In genomic region chr6:32187725-32188380, GRCh38 we compare ENCODE assay signal across 5 cellular contexts. TPM values are rescaled to one million over a fixed set of nuclear protein-coding genes. Genes with fewer than 3 reads are reported as not detected.
DNase-seq lines count a peak whose midpoint lies in the region; TF ChIP-seq lines count a peak whose summit lies in the region.
"Not testable (repeated sequence)": the region's sequence is repeated elsewhere in the genome, so short reads cannot be mapped to it uniquely, and the experiment has no call there.

No MANE protein-coding gene starts in this region.

- WGBS in prostate gland, result 56% methylated on average over 18 of the region's 18 CpGs

- not testable (repeated sequence) for H3K27me3 Mint-ChIP-seq in HFFc6 (ENCODE audit: insufficient read depth); activated CD4-positive, alpha-beta memory T cell treated with anti-CD3 and anti-CD28 coated beads, Interleukin-2, amount 10 ng/mL, durations not matched to agents 7 days and 5 days; chondrocyte (ENCODE audit: low read depth)

- TF ChIP-seq POLR2A in prostate gland (IDR thresholded peaks at IDR 0.05), result not testable (repeated sequence)

- peaks cover 19% of the 10 kb centered on the region for H3K36me3 ChIP-seq in iPS-18a (ENCODE audit: control insufficient read depth, low read depth, low read length)
- not testable (repeated sequence) for H3K36me3 ChIP-seq in prostate gland

- peaks cover 48% of the 10 kb centered on the region for H3K4me1 Mint-ChIP-seq in HFFc6 (ENCODE audit: low read depth)
- peaks cover 43% of the 10 kb centered on the region for H3K4me1 Mint-ChIP-seq in activated CD4-positive, alpha-beta memory T cell treated with anti-CD3 and anti-CD28 coated beads, Interleukin-2, amount 10 ng/mL, durations not matched to agents 7 days and 5 days
- peaks cover 62% of the 10 kb centered on the region for H3K4me1 Mint-ChIP-seq in chondrocyte (ENCODE audit: low read depth)

- H3K9me3 ChIP-seq in iPS-18a (ENCODE audit: control insufficient read depth, low read depth, low read length); prostate gland: not testable (repeated sequence)

- H3K9ac ChIP-seq in iPS-18a (ENCODE audit: low read length), result not testable (repeated sequence)

- H3K9me3 Mint-ChIP-seq in HFFc6; activated CD4-positive, alpha-beta memory T cell treated with anti-CD3 and anti-CD28 coated beads, Interleukin-2, amount 10 ng/mL, durations not matched to agents 7 days and 5 days; chondrocyte (ENCODE audit: low read depth): not testable (repeated sequence)

- H3K27me3 ChIP-seq in iPS-18a (ENCODE audit: control insufficient read depth, insufficient read depth, low read length); prostate gland (replicated peaks; ENCODE audit: insufficient read depth): not testable (repeated sequence)

- H3K27ac Mint-ChIP-seq in HFFc6 (peak overlapping the region; percentile 88), chondrocyte (ENCODE audit: unreplicated experiment) (peak overlapping the region; percentile 41)
- H3K27ac Mint-ChIP-seq in activated CD4-positive, alpha-beta memory T cell treated with anti-CD3 and anti-CD28 coated beads, Interleukin-2, amount 10 ng/mL, durations not matched to agents 7 days and 5 days, result peak overlapping the region; percentile 91

- DNase-seq in HFFc6; activated CD4-positive, alpha-beta memory T cell treated with anti-CD3 and anti-CD28 coated beads, Interleukin-2, amount 10 ng/mL, durations not matched to agents 7 days and 5 days; prostate gland (ENCODE audit: low spot score): not testable (repeated sequence)
- peak; percentile 53 for DNase-seq in chondrocyte (ENCODE audit: low spot score)

- intact Hi-C loops in prostate gland (cut with DNase I), result not testable (repeated sequence)

- not testable (repeated sequence) for TF ChIP-seq CTCF in HFFc6 (IDR thresholded peaks at IDR 0.05); chondrocyte (IDR thresholded peaks at IDR 0.05); prostate gland (IDR thresholded peaks at IDR 0.05)

- H3K36me3 Mint-ChIP-seq in HFFc6 (ENCODE audit: low read depth), result peaks cover 19% of the 10 kb centered on the region
- peaks cover 77% of the 10 kb centered on the region for H3K36me3 Mint-ChIP-seq in activated CD4-positive, alpha-beta memory T cell treated with anti-CD3 and anti-CD28 coated beads, Interleukin-2, amount 10 ng/mL, durations not matched to agents 7 days and 5 days (ENCODE audit: low read depth)
- not testable (repeated sequence) for H3K36me3 Mint-ChIP-seq in chondrocyte (ENCODE audit: low read depth)

- H3K4me1 ChIP-seq in iPS-18a (ENCODE audit: control insufficient read depth, low read depth, low read length), result peaks cover 20% of the 10 kb centered on the region
- not testable (repeated sequence) for H3K4me1 ChIP-seq in prostate gland (replicated peaks)

- H3K4me3 ChIP-seq in iPS-18a (ENCODE audit: low read length) (peak overlapping the region; percentile 77), prostate gland (peak overlapping the region in 1 of 2 donors; percentile 79)

- POLR2A ChIA-PET in activated CD4-positive, alpha-beta memory T cell treated with anti-CD3 and anti-CD28 coated beads, Interleukin-2, amount 10 ng/mL, durations not matched to agents 7 days and 5 days (lab: Charles Lee), result interaction anchor here (10.5 kb wide), 1 partner anchor 8 kb away, joined by 155 read pairs; the partner anchor contains the start of genes AGPAT1 and RNF5

- CTCF ChIA-PET in activated CD4-positive, alpha-beta memory T cell treated with anti-CD3 and anti-CD28 coated beads, Interleukin-2, amount 10 ng/mL, durations not matched to agents 7 days and 5 days (lab: Charles Lee), result interaction anchor here (0.5 kb wide), 1 partner anchor 1383 kb away, joined by 3 read pairs; no protein-coding TSS in a partner anchor

- H3K4me3 Mint-ChIP-seq in HFFc6, result peak overlapping the region; percentile 93
- peak overlapping the region; percentile 41 for H3K4me3 Mint-ChIP-seq in activated CD4-positive, alpha-beta memory T cell treated with anti-CD3 and anti-CD28 coated beads, Interleukin-2, amount 10 ng/mL, durations not matched to agents 7 days and 5 days
- peak overlapping the region; percentile 92 for H3K4me3 Mint-ChIP-seq in chondrocyte (ENCODE audit: unreplicated experiment)

- H3K27ac ChIP-seq in iPS-18a (ENCODE audit: low read length), result not testable (repeated sequence)
- peak overlapping the region; percentile 91 to 98 for H3K27ac ChIP-seq in prostate gland

RNA-seq across cellular contexts. Expression of gene PBX2, which starts 2.1 kb away (rescaled TPM):
- total RNA-seq in HFFc6 (2021; fragmentation: NEBNext Ultra II Directional; extraction: Animal tissue kit (Norgen Biotek cat#: 25700)), result 10 to 100 TPM; 50.7 to 61.4 (median 56.2) TPM
- total RNA-seq in activated CD4-positive, alpha-beta memory T cell treated with anti-CD3 and anti-CD28 coated beads, Interleukin-2, amount 10 ng/mL, durations not matched to agents 7 days and 5 days, result 10 to 100 TPM; 69.4 to 73.1 TPM
- 58.6 to 66.5 TPM (median 66.3 TPM) in 3 replicates for total RNA-seq in chondrocyte
- 100 to 1,000 TPM in 1 of 2 donors, 10 to 100 TPM in 1; 61.5 to 102 TPM for total RNA-seq in prostate gland

RNA-seq across cellular contexts. Expression of gene AGER, which starts 3.8 kb away (rescaled TPM):
- total RNA-seq in HFFc6 (2021; fragmentation: NEBNext Ultra II Directional; extraction: Animal tissue kit (Norgen Biotek cat#: 25700)), result 1 to 10 TPM; 6.2 to 7.6 (median 6.5) TPM
- total RNA-seq in activated CD4-positive, alpha-beta memory T cell treated with anti-CD3 and anti-CD28 coated beads, Interleukin-2, amount 10 ng/mL, durations not matched to agents 7 days and 5 days, result 10 to 100 TPM; 27.6 to 29.4 TPM
- total RNA-seq in chondrocyte (2.6 to 4.9 TPM (median 3.6 TPM) in 3 replicates), prostate gland (1 to 10 TPM; 3.3 to 3.8 TPM)

RNA-seq across cellular contexts. Expression of gene GPSM3, which starts 4.6 kb away (rescaled TPM):
- 10 to 100 TPM in 1 of 6 experiments, 1 to 10 TPM in 5; 4.0 to 10.1 (median 7.6) TPM for total RNA-seq in HFFc6 (2021; fragmentation: NEBNext Ultra II Directional; extraction: Animal tissue kit (Norgen Biotek cat#: 25700))
- total RNA-seq in activated CD4-positive, alpha-beta memory T cell treated with anti-CD3 and anti-CD28 coated beads, Interleukin-2, amount 10 ng/mL, durations not matched to agents 7 days and 5 days, result 100 to 1,000 TPM; 287 to 289 TPM
- 3.6 to 5.6 TPM (median 5.4 TPM) in 3 replicates for total RNA-seq in chondrocyte
- 1 to 10 TPM; 5.1 to 5.9 TPM for total RNA-seq in prostate gland

RNA-seq across cellular contexts. Expression of gene RNF5, which starts 9.6 kb away (rescaled TPM):
- total RNA-seq in HFFc6 (2021; fragmentation: NEBNext Ultra II Directional; extraction: Animal tissue kit (Norgen Biotek cat#: 25700)), result 10 to 100 TPM; 30.0 to 37.4 (median 34.7) TPM
- 10 to 100 TPM; 44.0 to 45.4 TPM for total RNA-seq in activated CD4-positive, alpha-beta memory T cell treated with anti-CD3 and anti-CD28 coated beads, Interleukin-2, amount 10 ng/mL, durations not matched to agents 7 days and 5 days
- total RNA-seq in chondrocyte (45.2 to 48.0 TPM (median 45.2 TPM) in 3 replicates), prostate gland (100 to 1,000 TPM in 1 of 2 donors, 10 to 100 TPM in 1; 98.6 to 129 TPM)

RNA-seq across cellular contexts. Expression of gene AGPAT1, which starts 12.0 kb away (rescaled TPM):
- total RNA-seq in HFFc6 (2021; fragmentation: NEBNext Ultra II Directional; extraction: Animal tissue kit (Norgen Biotek cat#: 25700)), result 100 to 1,000 TPM in 5 of 6 experiments, 10 to 100 TPM in 1; 88.8 to 114 (median 104) TPM
- 10 to 100 TPM; 42.7 to 43.1 TPM for total RNA-seq in activated CD4-positive, alpha-beta memory T cell treated with anti-CD3 and anti-CD28 coated beads, Interleukin-2, amount 10 ng/mL, durations not matched to agents 7 days and 5 days
- total RNA-seq in chondrocyte (66.7 to 77.2 TPM (median 67.0 TPM) in 3 replicates), prostate gland (100 to 1,000 TPM in 1 of 2 donors, 10 to 100 TPM in 1; 52.6 to 113 TPM)

Comparison
In these comparisons a context has a peak if more than half of its experiments do, and no peak if none do; other contexts are left out.
1. H3K27ac Mint-ChIP-seq: peak in every context shown above with its lines; median percentile 91 in activated CD4-positive, alpha-beta memory T cell treated with anti-CD3 and anti-CD28 coated beads, Interleukin-2, amount 10 ng/mL, durations not matched to agents 7 days and 5 days; 88 in HFFc6; 41 in chondrocyte.
2. H3K4me3 Mint-ChIP-seq: peak in every context shown above with its lines; median percentile 93 in HFFc6; 92 in chondrocyte; 41 in activated CD4-positive, alpha-beta memory T cell treated with anti-CD3 and anti-CD28 coated beads, Interleukin-2, amount 10 ng/mL, durations not matched to agents 7 days and 5 days.
3. RNA of gene GPSM3, which starts 4.6 kb away (total RNA-seq): 287 to 289 TPM in activated CD4-positive, alpha-beta memory T cell treated with anti-CD3 and anti-CD28 coated beads, Interleukin-2, amount 10 ng/mL, durations not matched to agents 7 days and 5 days; 4.0 to 10.1 TPM in HFFc6, 5.1 to 5.9 TPM in prostate gland and 3.6 to 5.6 TPM in chondrocyte; every median in the first group is over 10 times any median in the second.